7 cellular contexts compared by ENCODE assay signal in the genomic region with DNA sequence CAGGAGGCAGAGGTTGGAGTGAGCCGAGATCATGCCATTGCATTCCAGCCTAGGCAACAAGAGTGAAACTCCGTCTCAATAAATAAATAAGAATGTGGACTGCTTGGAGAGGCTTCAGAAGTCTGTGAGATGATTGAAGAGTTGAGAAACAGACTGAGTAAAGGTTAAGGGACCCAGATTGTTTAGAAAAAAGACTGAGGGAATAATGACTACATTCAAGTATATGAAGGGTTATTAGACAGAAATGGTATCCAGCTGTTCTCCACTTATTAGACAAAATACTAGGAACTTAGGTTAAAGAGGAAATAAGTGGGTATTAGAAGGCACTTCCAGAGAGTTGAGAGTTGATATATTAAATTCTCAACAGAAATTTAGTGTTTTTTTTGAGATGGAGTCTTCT. TPM values are rescaled to one million over a fixed set of nuclear protein-coding genes. Genes with fewer than 3 reads are reported as not detected.
"Had no signal": no experiment of that assay in that cellular context is flagged by ENCODE, and none has a peak within 500 bp of the region (broad histone marks: within the 10 kb centered on the region; RNA-seq: fewer than 3 reads in every experiment).

No MANE protein-coding gene starts in this region.

- H3K4me3 ChIP-seq: K562 had no signal

- DNase-seq: KBM-7, KG1 had no signal

- H3K9ac ChIP-seq: KMS-11 had no signal

- H3K4me2 ChIP-seq: KMS-11 had no signal

- H3K27ac ChIP-seq: HL-60, KMS-11 had no signal

- ATAC-seq: HepG2, K562 had no signal

RNA-seq across cellular contexts. Expression of a gene that starts 10.5 kb away (rescaled TPM):
- polyA plus RNA-seq: IgD-negative memory B cell, K562 had no signal

RNA-seq across cellular contexts. Expression of a gene that starts 52.5 kb away (rescaled TPM):
- total RNA-seq: HepG2, K562 had no signal
- polyA plus RNA-seq: HepG2, IgD-negative memory B cell, K562 had no signal
